In genomic region chr22:19290400-19291217, GRCh38 we compare ENCODE assay signal across 9 cellular contexts. TPM values are rescaled to one million over a fixed set of nuclear protein-coding genes. Genes with fewer than 3 reads are reported as not detected.
DNase-seq lines count a peak whose midpoint lies in the region; ATAC-seq and TF ChIP-seq lines count a peak whose summit lies in the region.
"Had no signal": no experiment of that assay in that cellular context is flagged by ENCODE, and none has a peak within 500 bp of the region (broad histone marks: within the 10 kb centered on the region; RNA-seq: fewer than 3 reads in every experiment).

No MANE protein-coding gene starts in this region.

- peak overlapping the region; percentile 89 for H3K4me3 Mint-ChIP-seq in neural progenitor cell

- no peak for ATAC-seq in HG03175 (IDR thresholded peaks at IDR 0.05; ENCODE audit: unreplicated experiment)

- H3K36me3 Mint-ChIP-seq in neural progenitor cell, result no peaks in the 10 kb centered on the region

- DNase-seq in NCI-H524 (lab: John Stamatoyannopoulos, UW) (peak; percentile 23 to 58), NCI-H524 treated with DMSO at 0.1 percent for 48 hours (lab: John Stamatoyannopoulos, UW) (no peak), SJSA1 (ENCODE audit: low read depth in 1 of 2, low spot score in 2 of 2) (peak in 1 of 2 experiments; percentile 44), epithelial cell of proximal tubule (ENCODE audit: low read depth) (no peak), neural progenitor cell (ENCODE audit: low spot score) (no peak), GM13977 (ENCODE audit: low spot score) (no peak), NCI-H446 treated with DMSO at 0.1 percent for 48 hours (lab: John Stamatoyannopoulos, UW) (no peak)

- TF ChIP-seq CTCF in epithelial cell of proximal tubule (conservative IDR thresholded peaks at IDR 0.05; ENCODE audit: low read depth, low read length), result no peak
- TF ChIP-seq CTCF in neural progenitor cell (IDR thresholded peaks at IDR 0.05), result no peak
- no peak for TF ChIP-seq CTCF in GM13977 (IDR thresholded peaks at IDR 0.05; ENCODE audit: extremely low read depth, insufficient read depth, missing control alignments)

- H3K79me2 ChIP-seq in neural progenitor cell (ENCODE audit: low read depth), result no peaks in the 10 kb centered on the region

- peak overlapping the region; percentile 98 for H3K4me3 ChIP-seq in SJSA1
- H3K4me3 ChIP-seq in epithelial cell of proximal tubule (ENCODE audit: low read depth, low read length), result peak overlapping the region; percentile 52
- H3K4me3 ChIP-seq in neural progenitor cell, result peak overlapping the region; percentile 99

- H3K9me3 Mint-ChIP-seq in neural progenitor cell, result no peaks in the 10 kb centered on the region
- H3K9me3 Mint-ChIP-seq: activated naive CD4-positive, alpha-beta T cell treated with anti-CD3 and anti-CD28 coated beads, Interleukin-2, amount 50 U/mL, for 72 hours had no signal

- H3K27me3 ChIP-seq in SJSA1 (replicated peaks) (no peaks in the 10 kb centered on the region), neural progenitor cell (peaks cover 36% of the 10 kb centered on the region)

- peak overlapping the region; percentile 98 for H2AFZ ChIP-seq in neural progenitor cell (replicated peaks)

- no peak overlapping the region for H3K9ac ChIP-seq in neural progenitor cell

- peaks cover 25% of the 10 kb centered on the region for H3K4me1 Mint-ChIP-seq in neural progenitor cell

- H3K27me3 Mint-ChIP-seq in neural progenitor cell (ENCODE audit: insufficient read depth, low read depth), result peaks cover 12% of the 10 kb centered on the region

- peak overlapping the region; percentile 64 for H3K27ac ChIP-seq in SJSA1
- H3K27ac ChIP-seq in neural progenitor cell, result no peak overlapping the region

- no peak overlapping the region for H3K27ac Mint-ChIP-seq in neural progenitor cell
- H3K27ac Mint-ChIP-seq: activated naive CD4-positive, alpha-beta T cell treated with anti-CD3 and anti-CD28 coated beads, Interleukin-2, amount 50 U/mL, for 72 hours had no signal

- H3K9me3 ChIP-seq in SJSA1 (replicated peaks) (0 out of 2 replicates have a peak, but pooled peaks cover 3% of the 10 kb centered on the region), neural progenitor cell (ENCODE audit: low read depth) (no peaks in the 10 kb centered on the region)

- H3F3A ChIP-seq in neural progenitor cell (ENCODE audit: low read depth), result peaks cover 17% of the 10 kb centered on the region

- peak overlapping the region; percentile 98 for H3K4me2 ChIP-seq in neural progenitor cell

- H3K36me3 ChIP-seq in SJSA1 (peaks cover 15% of the 10 kb centered on the region), neural progenitor cell (no peaks in the 10 kb centered on the region)

- peaks cover 66% of the 10 kb centered on the region for H3K4me1 ChIP-seq in SJSA1 (replicated peaks)
- H3K4me1 ChIP-seq in neural progenitor cell, result peaks cover 15% of the 10 kb centered on the region

- in situ Hi-C loops in GM13977 (cut with MboI; ENCODE audit: low pct_unique_long_range_greater_than_20kb, low sequenced_read_pairs, unreplicated experiment), result no loop called here

- H4K20me1 ChIP-seq in neural progenitor cell (ENCODE audit: low read depth), result peaks cover 10% of the 10 kb centered on the region

RNA-seq across cellular contexts. Expression of gene CLTCL1, which starts 0.9 kb away (rescaled TPM):
- total RNA-seq in SJSA1 (2014; rRNA removed; shearing (Covaris generic)), result 7.3 and 17.1 TPM in 2 replicates
- total RNA-seq in epithelial cell of proximal tubule (4.3 and 5.3 TPM in 2 replicates), neural progenitor cell (ENCODE audit: low replicate concordance) (7.9 and 13.7 TPM in 2 replicates)

Comparison
In these comparisons a context has a peak if more than half of its experiments do, and no peak if none do; other contexts are left out.
1. DNase-seq: peak in NCI-H524 (2 of 2); none in NCI-H524 treated with DMSO at 0.1 percent for 48 hours (single experiment), epithelial cell of proximal tubule (single experiment), neural progenitor cell (single experiment), GM13977 (single experiment) and NCI-H446 treated with DMSO at 0.1 percent for 48 hours (single experiment).
2. Peak in every context shown above with its lines, with median percentiles within 50 percentile points of each other: H3K4me3 ChIP-seq.